1 cellular context compared by ENCODE assay signal in genomic region chr15:43329960-43330779, GRCh38.
TF ChIP-seq lines count a peak whose summit lies in the region.

Gene LCMT2, minus strand, starts transcription at chr15:43330573. Its CDS starts 84 bp downstream, at chr15:43330489.

TF ChIP-seq in HepG2, 621 proteins besides CTCF, POLR2A, EP300 and RAD21 (continued from another document and continues in another):
- TF ChIP-seq ARID4A (CRISPR knock-in tag; IDR thresholded peaks at IDR 0.05; ENCODE audit: borderline replicate concordance) (peak; percentile 97), BRF2 (CRISPR knock-in tag; IDR thresholded peaks at IDR 0.05) (no peak), PAXIP1 (CRISPR knock-in tag; conservative IDR thresholded peaks at IDR 0.05) (peak; percentile 21; the same call in 1 of the 2 replicates), RXRB (CRISPR knock-in tag; IDR thresholded peaks at IDR 0.05; ENCODE audit: borderline replicate concordance) (peak; percentile 6; the same call in 1 of the 2 replicates), ZFP36L2 (CRISPR knock-in tag; IDR thresholded peaks at IDR 0.05) (0 out of 2 replicates have a peak, but pooled peaks have one; percentile 27), ZNF691 (CRISPR knock-in tag; IDR thresholded peaks at IDR 0.05; ENCODE audit: borderline replicate concordance, low read depth) (no peak; the same call in 1 of the 2 replicates), SMAD3 (CRISPR knock-in tag; IDR thresholded peaks at IDR 0.05) (peak; percentile 76), AKAP8 (CRISPR knock-in tag; IDR thresholded peaks at IDR 0.05) (no peak), RELA (CRISPR knock-in tag; IDR thresholded peaks at IDR 0.05) (no peak), ZNF777 (CRISPR knock-in tag; IDR thresholded peaks at IDR 0.05) (no peak; the same call in 1 of the 2 replicates), ZNF382 (CRISPR knock-in tag; IDR thresholded peaks at IDR 0.05; ENCODE audit: borderline replicate concordance) (no peak), ZNF790 (CRISPR knock-in tag; IDR thresholded peaks at IDR 0.05; ENCODE audit: borderline replicate concordance) (peak; percentile 78; the same call in 1 of the 2 replicates), HNF1B (CRISPR knock-in tag; IDR thresholded peaks at IDR 0.05) (no peak; the same call in 1 of the 2 replicates), RBFOX2 (IDR thresholded peaks at IDR 0.05; ENCODE audit: low read depth, low read length) (peak; percentile 97), ZNF619 (CRISPR knock-in tag; IDR thresholded peaks at IDR 0.05) (no peak), KDM5B (CRISPR knock-in tag; IDR thresholded peaks at IDR 0.05; ENCODE audit: borderline replicate concordance) (peak; percentile 85), MXI1 (IDR thresholded peaks at IDR 0.05; ENCODE audit: borderline replicate concordance, low read depth, low read length) (peak; percentile 78; the same call in 1 of the 3 replicates), SRSF4 (IDR thresholded peaks at IDR 0.05; ENCODE audit: low read depth, low read length, poor library complexity, severe bottlenecking) (no peak), ATAD3A (CRISPR knock-in tag; IDR thresholded peaks at IDR 0.05) (no peak), SRSF1 (optimal IDR thresholded peaks at IDR 0.05; ENCODE audit: low read depth, low read length) (peak; percentile 68), ZNF580 (CRISPR knock-in tag; IDR thresholded peaks at IDR 0.05; ENCODE audit: borderline replicate concordance, low read depth) (peak; percentile 25; the same call in 1 of the 2 replicates), E2F2 (CRISPR knock-in tag; IDR thresholded peaks at IDR 0.05; ENCODE audit: borderline replicate concordance) (peak; percentile 16; the same call in 1 of the 2 replicates), ERF (CRISPR knock-in tag; IDR thresholded peaks at IDR 0.05) (peak; percentile 80), ESRRA (CRISPR knock-in tag; IDR thresholded peaks at IDR 0.05; ENCODE audit: low read depth) (peak; percentile 75), MTA3 (CRISPR knock-in tag; IDR thresholded peaks at IDR 0.05) (no peak), DPF2 (CRISPR knock-in tag; IDR thresholded peaks at IDR 0.05; ENCODE audit: borderline replicate concordance, low read depth) (no peak), REL (CRISPR knock-in tag; conservative IDR thresholded peaks at IDR 0.05) (no peak), CENPT (CRISPR knock-in tag; IDR thresholded peaks at IDR 0.05; ENCODE audit: low read depth) (no peak), NCOA1 (CRISPR knock-in tag; IDR thresholded peaks at IDR 0.05) (peak; percentile 86; the same call in 1 of the 2 replicates), ZBTB25 (CRISPR knock-in tag; IDR thresholded peaks at IDR 0.05) (peak; percentile 14; the same call in 1 of the 2 replicates), ZNF251 (CRISPR knock-in tag; IDR thresholded peaks at IDR 0.05) (no peak), ZSCAN12 (CRISPR knock-in tag; IDR thresholded peaks at IDR 0.05) (no peak), NFKBIZ (CRISPR knock-in tag; IDR thresholded peaks at IDR 0.05) (no peak), KDM6A (CRISPR knock-in tag; IDR thresholded peaks at IDR 0.05; ENCODE audit: low read depth) (no peak), ATF1 (CRISPR knock-in tag; IDR thresholded peaks at IDR 0.05) (peak; percentile 91), CSRNP1 (CRISPR knock-in tag; IDR thresholded peaks at IDR 0.05) (peak; percentile 60), HOXA3 (CRISPR knock-in tag; IDR thresholded peaks at IDR 0.05) (peak; percentile 84), ZNF33A (CRISPR knock-in tag; IDR thresholded peaks at IDR 0.05; ENCODE audit: borderline replicate concordance) (no peak), ZNF44 (CRISPR knock-in tag; IDR thresholded peaks at IDR 0.05) (0 out of 2 replicates have a peak, but pooled peaks have one; percentile 19), ZBED4 (CRISPR knock-in tag; IDR thresholded peaks at IDR 0.05; ENCODE audit: borderline replicate concordance) (peak; percentile 15; the same call in 1 of the 2 replicates), BRCA1 (CRISPR knock-in tag; IDR thresholded peaks at IDR 0.05) (no peak; the same call in 1 of the 2 replicates), PITX1 (CRISPR knock-in tag; IDR thresholded peaks at IDR 0.05) (peak; percentile 47; the same call in 1 of the 2 replicates), ZNF20 (CRISPR knock-in tag; IDR thresholded peaks at IDR 0.05) (peak; percentile 89; the same call in 1 of the 2 replicates)
